Comparison of ENCODE assay signal across 19 cellular contexts in genomic region chr13:78762825-78763224, GRCh38.
"Had no signal": no experiment of that assay in that cellular context is flagged by ENCODE, and none has a peak within 500 bp of the region (broad histone marks: within the 10 kb centered on the region; RNA-seq: fewer than 3 reads in every experiment).

No MANE protein-coding gene starts in this region.

- H3K27me3 ChIP-seq: ascending aorta, body of pancreas had no signal

- H3K36me3 ChIP-seq: ascending aorta had no signal

- DNase-seq: activated CD4-positive, alpha-beta T cell treated with anti-CD3 and anti-CD28 coated beads for 48 hours; activated CD4-positive, alpha-beta T cell treated with anti-CD3 and anti-CD28 coated beads, Interleukin-2, amount 50 U/mL, for 4 hours; activated CD4-positive, CD25-positive, alpha-beta regulatory T cell treated with anti-CD3 and anti-CD28 coated beads, Interleukin-2, amount 50 U/mL, for 72 hours; activated CD8-positive, alpha-beta memory T cell treated with anti-CD3 and anti-CD28 coated beads, Interleukin-2, amount 50 U/mL, for 48 hours; activated CD8-positive, alpha-beta T cell treated with anti-CD3 and anti-CD28 coated beads, Interleukin-2, amount 10 ng/mL, durations not matched to agents 7 days and 5 days; activated naive CD4-positive, alpha-beta T cell; activated naive CD8-positive, alpha-beta T cell treated with anti-CD3 and anti-CD28 coated beads, Interleukin-2, amount 50 U/mL, for 24 hours; activated T-cell treated with anti-CD3 and anti-CD28 coated beads, Interleukin-2, amount 50 U/mL, for 1 hour; amniotic stem cell; body of pancreas; KG1; NCI-H1048; NCI-H1694; NCI-H2029; NCI-H510A treated with DMSO at 0.1 percent for 48 hours; NCI-H69; RPMI8226; SHP77 had no signal

- H3K4me3 ChIP-seq: ascending aorta, body of pancreas had no signal

- ATAC-seq: activated CD8-positive, alpha-beta T cell treated with anti-CD3 and anti-CD28 coated beads, Interleukin-2, amount 10 ng/mL, durations not matched to agents 7 days and 5 days; activated naive CD8-positive, alpha-beta T cell treated with anti-CD3 and anti-CD28 coated beads, Interleukin-2, amount 50 U/mL, for 24 hours; body of pancreas had no signal
